ENCODE assay signal across 26 cellular contexts in genomic region chr2:42979870-42980763, GRCh38.
DNase-seq lines count a peak whose midpoint lies in the region; ATAC-seq and TF ChIP-seq lines count a peak whose summit lies in the region.
"Had no signal": no experiment of that assay in that cellular context is flagged by ENCODE, and none has a peak within 500 bp of the region (broad histone marks: within the 10 kb centered on the region; RNA-seq: fewer than 3 reads in every experiment).

No MANE protein-coding gene starts in this region.

- in situ Hi-C loops in IMR-90 (cut with MboI; ENCODE audit: low sequenced_read_pairs): loop anchor here (10.0 kb wide), 1 partner anchor 245 kb away; the partner anchor contains the start of gene ZFP36L2

- intact Hi-C loops in IMR-90 (cut with micrococcal nuclease): loop anchor here (5.0 to 10.0 kb wide), 2 partner anchors 37 to 505 kb away; no protein-coding TSS in a partner anchor
- intact Hi-C loops in posterior vena cava (cut with DNase I): loop anchor here (5.0 to 10.0 kb wide), 5 partner anchors 42 to 505 kb away; partner anchors contain the start of gene ZFP36L2 (in 1 of the 2)

- H3K14ac ChIP-seq in IMR-90 (replicated peaks; ENCODE audit: low read depth, low read length): no peak overlapping the region; the same call in 1 of the 2 replicates

- no peak overlapping the region for H4K5ac ChIP-seq in IMR-90 (ENCODE audit: low read depth, low read length)

- ATAC-seq in IMR-90 (ENCODE audit: low read depth) (no peak), foreskin keratinocyte (no peak), HG03039 (IDR thresholded peaks at IDR 0.05; ENCODE audit: unreplicated experiment) (no peak)
- ATAC-seq: activated naive CD4-positive, alpha-beta T cell treated with anti-CD3 and anti-CD28 coated beads, Interleukin-2, amount 50 U/mL, for 72 hours; GM23338; heart left ventricle; left cardiac atrium; naive thymus-derived CD4-positive, alpha-beta T cell; stimulated activated naive CD8-positive, alpha-beta T cell treated with anti-CD3 and anti-CD28 coated beads, Interleukin-15, amount 100 ng/mL, for 72 hours; T-helper 17 cell had no signal

- no peak overlapping the region for H2BK20ac ChIP-seq in IMR-90 (ENCODE audit: low read depth, low read length)

- peaks cover 4% of the 10 kb centered on the region for H3K79me2 ChIP-seq in hepatocyte

- H3K9me2 ChIP-seq in hepatocyte (replicated peaks; ENCODE audit: insufficient read depth): no peaks in the 10 kb centered on the region

- H3K27ac ChIP-seq in IMR-90 (ENCODE audit: insufficient read depth, low read length) (no peak overlapping the region), hepatocyte (peak overlapping the region; percentile 90), WERI-Rb-1 (no peak overlapping the region), foreskin keratinocyte (no peak overlapping the region)
- H3K27ac ChIP-seq: heart left ventricle, tibial artery had no signal

- H3K27me3 ChIP-seq in IMR-90 (ENCODE audit: control insufficient read depth, insufficient read depth, low read length) (no peaks in the 10 kb centered on the region), hepatocyte (no peaks in the 10 kb centered on the region), WERI-Rb-1 (ENCODE audit: insufficient read depth, low read depth, severe bottlenecking) (no peaks in the 10 kb centered on the region), foreskin keratinocyte (no peaks in the 10 kb centered on the region)
- H3K27me3 ChIP-seq: heart left ventricle, tibial artery had no signal

- H3K9me3 ChIP-seq in IMR-90 (ENCODE audit: control insufficient read depth, insufficient read depth, low read length) (no peaks in the 10 kb centered on the region), hepatocyte (ENCODE audit: low read depth) (no peaks in the 10 kb centered on the region), WERI-Rb-1 (ENCODE audit: severe bottlenecking) (no peaks in the 10 kb centered on the region)
- H3K9me3 ChIP-seq: heart left ventricle, tibial artery had no signal

- no peak overlapping the region for H3K18ac ChIP-seq in IMR-90 (ENCODE audit: low read depth, low read length)

- no peak overlapping the region for H3K23ac ChIP-seq in IMR-90 (ENCODE audit: low read depth, low read length)

- no peak overlapping the region for H2BK15ac ChIP-seq in IMR-90 (ENCODE audit: low read depth, low read length)

- dilution Hi-C loops in IMR-90 (cut with HindIII; ENCODE audit: low sequenced_read_pairs, unreplicated experiment): no loop called here

- POLR2A ChIA-PET in IMR-90 (lab: Charles Lee; ENCODE audit: unreplicated experiment): no interaction called here

- H2BK5ac ChIP-seq in IMR-90 (ENCODE audit: low read depth, low read length, poor library complexity, severe bottlenecking): no peak overlapping the region

- H4K20me1 ChIP-seq in IMR-90 (ENCODE audit: insufficient read depth, low read length) (no peaks in the 10 kb centered on the region), hepatocyte (ENCODE audit: insufficient read depth, poor library complexity, severe bottlenecking) (no peaks in the 10 kb centered on the region)

- H3K9ac ChIP-seq in IMR-90 (ENCODE audit: low read depth, low read length): no peak overlapping the region

- H3K4me1 ChIP-seq in IMR-90 (ENCODE audit: control insufficient read depth, insufficient read depth, low read length) (peaks cover 4% of the 10 kb centered on the region), hepatocyte (ENCODE audit: insufficient read depth) (peaks cover 50% of the 10 kb centered on the region), foreskin keratinocyte (peaks cover 5% of the 10 kb centered on the region)

- no peak for TF ChIP-seq CTCF in IMR-90 (conservative IDR thresholded peaks at IDR 0.05; ENCODE audit: low read depth, low read length)
- TF ChIP-seq CTCF in hepatocyte (IDR thresholded peaks at IDR 0.05; ENCODE audit: poor library complexity): no peak
- TF ChIP-seq CTCF in WERI-Rb-1 (IDR thresholded peaks at IDR 0.05; ENCODE audit: low read depth, low read length): no peak
- TF ChIP-seq CTCF in foreskin keratinocyte (conservative IDR thresholded peaks at IDR 0.05): no peak

- no peak overlapping the region for H2BK120ac ChIP-seq in IMR-90 (ENCODE audit: low read depth, low read length)

- DNase-seq in COLO668 (lab: John Stamatoyannopoulos, UW; ENCODE audit: unreplicated experiment) (peak; percentile 38), IMR-90 (no peak), hepatocyte (ENCODE audit: low spot score) (no peak), posterior vena cava (ENCODE audit: low spot score) (peak; percentile 48), WERI-Rb-1 (no peak), NCI-H524 (lab: John Stamatoyannopoulos, UW) (no peak), foreskin keratinocyte (no peak)
- DNase-seq: activated CD4-positive, alpha-beta T cell treated with anti-CD3 and anti-CD28 coated beads, Interleukin-2, amount 50 U/mL, for 4 hours; CD4-positive, alpha-beta T cell; cerebellar nuclear complex; DMS153; GDM1; heart left ventricle; Kasumi-1; left cardiac atrium; naive thymus-derived CD4-positive, alpha-beta T cell; NCI-H1048; NCI-H1930; NCI-H69; RPMI8226; stimulated activated naive CD8-positive, alpha-beta T cell treated with anti-CD3 and anti-CD28 coated beads, Interleukin-15, amount 100 ng/mL, for 72 hours; T-helper 17 cell; tibial artery had no signal

- H2AFZ ChIP-seq in IMR-90 (replicated peaks; ENCODE audit: low read length, poor library complexity): peak overlapping the region; percentile 27
- no peak overlapping the region for H2AFZ ChIP-seq in hepatocyte
- H2AFZ ChIP-seq: GM23338 had no signal

- H3K79me1 ChIP-seq in IMR-90 (ENCODE audit: low read depth in 1 of 2, low read length in 2 of 2): no peaks in the 10 kb centered on the region

- H2AK9ac ChIP-seq in IMR-90 (replicated peaks; ENCODE audit: low read depth, low read length, poor library complexity): no peak overlapping the region

- H3K4me3 ChIP-seq in IMR-90 (ENCODE audit: insufficient read depth, low read depth, low read length) (no peak overlapping the region), hepatocyte (no peak overlapping the region), WERI-Rb-1 (ENCODE audit: low read depth, low read length) (no peak overlapping the region)
- H3K4me3 ChIP-seq: GM23338, heart left ventricle, tibial artery had no signal

- TF ChIP-seq POLR2A in IMR-90 (IDR thresholded peaks at IDR 0.05; ENCODE audit: low read depth, low read length): no peak

- peak overlapping the region; percentile 61 for H2AK5ac ChIP-seq in IMR-90 (ENCODE audit: low read depth, low read length)

- no peak overlapping the region for H4K91ac ChIP-seq in IMR-90 (ENCODE audit: insufficient read depth, low read depth, low read length)

- H4K8ac ChIP-seq in IMR-90 (ENCODE audit: low read depth in 2 of 2, low read length in 2 of 2): no peak overlapping the region

- H3K9me1 ChIP-seq in IMR-90 (ENCODE audit: insufficient read depth, low read length): no peaks in the 10 kb centered on the region; the same call in 1 of the 2 replicates

- H3K36me3 ChIP-seq in IMR-90 (ENCODE audit: control insufficient read depth, insufficient read depth, low read length) (no peaks in the 10 kb centered on the region), hepatocyte (replicated peaks; ENCODE audit: insufficient read depth, low read depth) (no peaks in the 10 kb centered on the region), WERI-Rb-1 (no peaks in the 10 kb centered on the region)
- H3K36me3 ChIP-seq: heart left ventricle, tibial artery had no signal

- WGBS in IMR-90 (ENCODE audit: extremely low coverage in 2 of 2, insufficient read length in 1 of 2), 2 experiments: 87% methylated on average over 12 of the region's 16 CpGs; no CpG with 5 or more reads in 1 of the 2 experiments
- 75% methylated on average over 16 of the region's 16 CpGs for WGBS in hepatocyte (ENCODE audit: low lambda C conversion rate, missing lambda C conversion rate)

- TF ChIP-seq RAD21 in IMR-90 (IDR thresholded peaks at IDR 0.05; ENCODE audit: low read length): no peak

- no peak overlapping the region for H3K56ac ChIP-seq in IMR-90 (ENCODE audit: extremely low read depth, insufficient read depth, low read length)

- CTCF ChIA-PET in IMR-90 (lab: Yijun Ruan, JAX): interaction anchor here (0.6 kb wide), 1 partner anchor 407 kb away, joined by 3 read pairs; no protein-coding TSS in a partner anchor

- no TSS peak for BruUV-seq in IMR-90 (replicated peaks; lab: Mats Ljungman, UMichigan)

- no peak overlapping the region for H3K4me2 ChIP-seq in IMR-90 (ENCODE audit: low read depth, low read length)
- H3K4me2 ChIP-seq in hepatocyte: no peak overlapping the region
- H3K4me2 ChIP-seq: GM23338 had no signal

- H3K4ac ChIP-seq in IMR-90 (ENCODE audit: low read depth, low read length): peak overlapping the region; percentile 52

TF ChIP-seq in IMR-90, 13 proteins besides CTCF, POLR2A, EP300 and RAD21:
- TF ChIP-seq RFX5 (IDR thresholded peaks at IDR 0.05; ENCODE audit: low read depth, low read length) (no peak), MAZ (IDR thresholded peaks at IDR 0.05; ENCODE audit: borderline replicate concordance, low read depth, low read length) (no peak), FOS (IDR thresholded peaks at IDR 0.05; ENCODE audit: low read depth, low read length) (no peak), NFE2L2 (IDR thresholded peaks at IDR 0.05; ENCODE audit: low read depth, low read length) (no peak), USF2 (IDR thresholded peaks at IDR 0.05; ENCODE audit: low read depth, low read length) (no peak), MAFK (IDR thresholded peaks at IDR 0.05; ENCODE audit: low read depth, low read length) (no peak), MXI1 (IDR thresholded peaks at IDR 0.05; ENCODE audit: borderline replicate concordance, low read depth, low read length) (no peak)

Comparison
In these comparisons a context has a peak if more than half of its experiments do, and no peak if none do; other contexts are left out.
1. DNase-seq: peak in COLO668 (single experiment) and posterior vena cava (single experiment); none in IMR-90 (single experiment), hepatocyte (single experiment), WERI-Rb-1 (single experiment), NCI-H524 (0 of 2) and foreskin keratinocyte (0 of 2).